15 cellular contexts compared by ENCODE assay signal in genomic region chr17:28973414-28973813, GRCh38. TPM values are rescaled to one million over a fixed set of nuclear protein-coding genes. Genes with fewer than 3 reads are reported as not detected.
DNase-seq lines count a peak whose midpoint lies in the region; ATAC-seq and TF ChIP-seq lines count a peak whose summit lies in the region.
"Had no signal": no experiment of that assay in that cellular context is flagged by ENCODE, and none has a peak within 500 bp of the region (broad histone marks: within the 10 kb centered on the region; RNA-seq: fewer than 3 reads in every experiment).

No MANE protein-coding gene starts in this region.

- H3K4me3 ChIP-seq in cardiac muscle cell = no peak overlapping the region
- no peak overlapping the region for H3K4me3 ChIP-seq in upper lobe of right lung

- H3K36me3 Mint-ChIP-seq in activated naive CD4-positive, alpha-beta T cell treated with anti-CD3 and anti-CD28 coated beads, Interleukin-2, amount 50 U/mL, for 72 hours = no peaks in the 10 kb centered on the region
- no peaks in the 10 kb centered on the region for H3K36me3 Mint-ChIP-seq in activated naive CD4-positive, alpha-beta T cell treated with anti-CD3 and anti-CD28 coated beads for 36 hours (ENCODE audit: low read depth)
- H3K36me3 Mint-ChIP-seq: activated naive CD8-positive, alpha-beta T cell had no signal

- H3K9me3 ChIP-seq in cardiac muscle cell (ENCODE audit: low read depth) (no peaks in the 10 kb centered on the region), upper lobe of right lung (no peaks in the 10 kb centered on the region)

- no peak overlapping the region for H3K4me3 Mint-ChIP-seq in activated naive CD4-positive, alpha-beta T cell treated with anti-CD3 and anti-CD28 coated beads for 36 hours
- H3K4me3 Mint-ChIP-seq: activated CD8-positive, alpha-beta T cell treated with anti-CD3 and anti-CD28 coated beads for 36 hours; activated naive CD8-positive, alpha-beta T cell; H9; neural crest cell had no signal

- no peaks in the 10 kb centered on the region for H3K4me1 Mint-ChIP-seq in activated naive CD4-positive, alpha-beta T cell treated with anti-CD3 and anti-CD28 coated beads for 36 hours (ENCODE audit: low read depth)

- CTCF ChIA-PET in activated naive CD4-positive, alpha-beta T cell treated with anti-CD3 and anti-CD28 coated beads for 36 hours (lab: Charles Lee) = interaction anchor here (0.6 to 1.7 kb wide), 5 partner anchors 9 to 210 kb away, joined by 3 to 10 read pairs (median 4); no protein-coding TSS in a partner anchor

- ATAC-seq in activated naive CD4-positive, alpha-beta T cell treated with anti-CD3 and anti-CD28 coated beads, Interleukin-2, amount 50 U/mL, for 72 hours = no peak
- ATAC-seq in upper lobe of right lung (peak; percentile 73), GM21619 (IDR thresholded peaks at IDR 0.05; ENCODE audit: unreplicated experiment) (no peak)
- ATAC-seq: activated CD8-positive, alpha-beta T cell treated with anti-CD3 and anti-CD28 coated beads for 36 hours had no signal

- no peak for DNase-seq in activated naive CD4-positive, alpha-beta T cell treated with anti-CD3 and anti-CD28 coated beads, Interleukin-2, amount 50 U/mL, for 72 hours (ENCODE audit: low spot score in 2 of 2)
- DNase-seq in activated naive CD4-positive, alpha-beta T cell treated with anti-CD3 and anti-CD28 coated beads for 36 hours = no peak
- DNase-seq in RPMI7951 (ENCODE audit: low read depth) (peak; percentile 73), cardiac muscle cell (ENCODE audit: low read depth in 1 of 2, low spot score in 1 of 2) (peak; percentile 84 to 95), upper lobe of right lung (peak; percentile 77), putamen (ENCODE audit: low spot score) (no peak)
- no peak for DNase-seq in stimulated activated CD4-positive, alpha-beta T cell treated with anti-CD3 and anti-CD28 coated beads, Interleukin-1b, Interleukin-23, amount 100 ng/mL, for 48 hours
- DNase-seq: activated CD8-positive, alpha-beta T cell treated with anti-CD3 and anti-CD28 coated beads for 36 hours; H9; NK-92 treated with Interleukin-12 subunit alpha and Interleukin-12 subunit beta, amount 100 ng/mL, for 24 hours; stimulated activated naive CD4-positive, alpha-beta T cell treated with Interleukin-2 at 50 U/mL for 16 hours had no signal

- no peaks in the 10 kb centered on the region for H3K36me3 ChIP-seq in cardiac muscle cell
- H3K36me3 ChIP-seq in upper lobe of right lung = no peaks in the 10 kb centered on the region

- H3K27ac ChIP-seq in cardiac muscle cell (peak overlapping the region; percentile 79), upper lobe of right lung (no peak overlapping the region)

- H3K9me3 Mint-ChIP-seq in activated naive CD4-positive, alpha-beta T cell treated with anti-CD3 and anti-CD28 coated beads, Interleukin-2, amount 50 U/mL, for 72 hours = no peaks in the 10 kb centered on the region
- H3K9me3 Mint-ChIP-seq in activated naive CD4-positive, alpha-beta T cell treated with anti-CD3 and anti-CD28 coated beads for 36 hours = no peaks in the 10 kb centered on the region
- H3K9me3 Mint-ChIP-seq: activated CD8-positive, alpha-beta T cell treated with anti-CD3 and anti-CD28 coated beads for 36 hours; H9; neural crest cell had no signal

- H3K4me1 ChIP-seq in cardiac muscle cell (ENCODE audit: low read depth) = peaks cover 45% of the 10 kb centered on the region
- peaks cover 21% of the 10 kb centered on the region for H3K4me1 ChIP-seq in upper lobe of right lung

- H3K27me3 ChIP-seq in cardiac muscle cell (no peaks in the 10 kb centered on the region), upper lobe of right lung (no peaks in the 10 kb centered on the region)

- no peaks in the 10 kb centered on the region for H3K27me3 Mint-ChIP-seq in activated naive CD4-positive, alpha-beta T cell treated with anti-CD3 and anti-CD28 coated beads for 36 hours (ENCODE audit: low read depth)
- H3K27me3 Mint-ChIP-seq: activated CD8-positive, alpha-beta T cell treated with anti-CD3 and anti-CD28 coated beads for 36 hours; activated naive CD8-positive, alpha-beta T cell had no signal

- H3K27ac Mint-ChIP-seq in activated naive CD4-positive, alpha-beta T cell treated with anti-CD3 and anti-CD28 coated beads, Interleukin-2, amount 50 U/mL, for 72 hours = peak overlapping the region; percentile 28 to 73
- H3K27ac Mint-ChIP-seq in activated naive CD4-positive, alpha-beta T cell treated with anti-CD3 and anti-CD28 coated beads for 36 hours = no peak overlapping the region
- H3K27ac Mint-ChIP-seq: activated CD8-positive, alpha-beta T cell treated with anti-CD3 and anti-CD28 coated beads for 36 hours; activated naive CD8-positive, alpha-beta T cell had no signal

- peak; percentile 25 for TF ChIP-seq CTCF in cardiac muscle cell (IDR thresholded peaks at IDR 0.05; ENCODE audit: low read depth, low read length)
- TF ChIP-seq CTCF in upper lobe of right lung (IDR thresholded peaks at IDR 0.05) = no peak

- intact Hi-C loops in activated naive CD4-positive, alpha-beta T cell treated with anti-CD3 and anti-CD28 coated beads for 36 hours (cut with micrococcal nuclease) = no loop called here
- intact Hi-C loops in upper lobe of right lung (cut with DNase I) = no loop called here

RNA-seq across cellular contexts. Expression of gene PHF12, which starts 22.1 kb away (rescaled TPM):
- total RNA-seq in activated naive CD4-positive, alpha-beta T cell treated with anti-CD3 and anti-CD28 coated beads, Interleukin-2, amount 50 U/mL, for 72 hours = 10 to 100 TPM; 46.2 to 71.7 TPM
- total RNA-seq in activated naive CD4-positive, alpha-beta T cell treated with anti-CD3 and anti-CD28 coated beads for 36 hours = 10 to 100 TPM; 52.8 to 56.7 TPM
- 9.2 and 18.0 TPM in 2 replicates for total RNA-seq in RPMI7951 (2014; rRNA removed; shearing (Covaris generic))
- 45.6 and 46.1 TPM in 2 replicates for total RNA-seq in cardiac muscle cell
- 11.6 and 17.9 TPM in 2 replicates for polyA plus RNA-seq in cardiac muscle cell
- total RNA-seq in upper lobe of right lung = 40.0 TPM

RNA-seq across cellular contexts. Expression of gene SEZ6, which starts 32.4 kb away (rescaled TPM):
- under 1 TPM in 1 of 2 donors, not detected in 1; 0.43 TPM for total RNA-seq in activated naive CD4-positive, alpha-beta T cell treated with anti-CD3 and anti-CD28 coated beads, Interleukin-2, amount 50 U/mL, for 72 hours
- total RNA-seq in activated naive CD4-positive, alpha-beta T cell treated with anti-CD3 and anti-CD28 coated beads for 36 hours = not detected
- not detected in 2 replicates for total RNA-seq in RPMI7951 (2014; rRNA removed; shearing (Covaris generic))
- total RNA-seq in cardiac muscle cell (0.07 and 0.21 TPM in 2 replicates), upper lobe of right lung (not detected)
- polyA plus RNA-seq in cardiac muscle cell = 0.91 and 0.95 TPM in 2 replicates
- total RNA-seq: activated CD8-positive, alpha-beta T cell treated with anti-CD3 and anti-CD28 coated beads for 36 hours; T-helper 1 cell treated with Interleukin-12 subunit alpha and Interleukin-12 subunit beta and Interleukin-4 antibody, amounts not matched to agents 30 ng/mL and 1 ng/mL, for 36 hours had no signal

Comparison
In these comparisons a context has a peak if more than half of its experiments do, and no peak if none do; other contexts are left out.
1. DNase-seq: peak in RPMI7951 (single experiment), cardiac muscle cell (2 of 2) and upper lobe of right lung (single experiment); none in activated naive CD4-positive, alpha-beta T cell treated with anti-CD3 and anti-CD28 coated beads, Interleukin-2, amount 50 U/mL, for 72 hours (0 of 2), activated naive CD4-positive, alpha-beta T cell treated with anti-CD3 and anti-CD28 coated beads for 36 hours (single experiment), stimulated activated CD4-positive, alpha-beta T cell treated with anti-CD3 and anti-CD28 coated beads, Interleukin-1b, Interleukin-23, amount 100 ng/mL, for 48 hours (single experiment) and putamen (single experiment).